9 cellular contexts compared by ENCODE assay signal in the genomic region with DNA sequence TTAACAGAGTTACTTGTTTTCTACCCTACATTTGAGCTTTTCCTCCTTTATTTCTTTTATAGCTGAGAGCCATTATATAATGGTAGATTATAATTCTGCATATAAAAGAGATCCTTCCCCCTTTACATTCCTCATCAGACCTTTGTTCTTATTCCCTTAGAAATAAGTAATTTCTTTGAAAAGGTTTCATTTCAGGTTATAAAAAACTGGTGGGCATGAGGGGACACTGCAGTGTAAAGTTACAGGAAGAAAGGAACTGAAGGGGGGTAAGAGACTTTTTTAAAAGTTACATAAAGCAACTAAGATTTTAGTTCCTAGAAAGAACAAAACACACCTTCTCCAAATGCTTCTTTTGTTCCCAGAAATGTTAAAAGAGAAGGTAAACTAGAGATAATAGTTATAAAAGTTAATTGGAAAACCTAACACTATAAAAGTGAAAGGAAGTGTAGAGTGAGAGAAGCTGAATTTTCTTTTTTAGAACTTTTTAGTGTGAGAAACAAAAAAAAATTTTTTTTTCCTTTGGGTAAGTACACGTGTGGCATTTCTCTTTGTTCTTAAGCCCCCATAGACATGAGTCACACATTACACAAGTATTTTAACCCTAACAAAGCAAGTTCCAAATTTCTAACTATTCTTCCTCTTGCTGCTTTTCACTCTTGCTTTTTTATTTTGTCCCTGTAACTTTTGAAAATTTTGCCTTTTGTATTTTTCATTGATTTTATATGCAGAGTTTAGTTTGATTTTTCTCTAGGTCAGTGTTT.
DNase-seq lines count a peak whose midpoint lies in the region; ATAC-seq and TF ChIP-seq lines count a peak whose summit lies in the region.
"Had no signal": no experiment of that assay in that cellular context is flagged by ENCODE, and none has a peak within 500 bp of the region (broad histone marks: within the 10 kb centered on the region; RNA-seq: fewer than 3 reads in every experiment).

No MANE protein-coding gene starts in this region.

- H3K36me3 ChIP-seq in mesodermal cell (ENCODE audit: control insufficient read depth, insufficient read depth, low read length), result peaks cover 38% of the 10 kb centered on the region

- H3K4me1 Mint-ChIP-seq in CD4-positive, alpha-beta T cell (ENCODE audit: low read depth), result peaks cover 52% of the 10 kb centered on the region
- H3K4me1 Mint-ChIP-seq in central memory CD8-positive, alpha-beta T cell, result peaks cover 16% of the 10 kb centered on the region

- intact Hi-C loops in CD4-positive, alpha-beta T cell (cut with DNase I, micrococcal nuclease), result no loop called here

- no peak for DNase-seq in CD4-positive, alpha-beta T cell
- DNase-seq in M059J (ENCODE audit: low read depth) (peak; percentile 43), NCI-H526 (lab: John Stamatoyannopoulos, UW) (no peak), SW 1271 (lab: John Stamatoyannopoulos, UW) (no peak)
- DNase-seq in central memory CD8-positive, alpha-beta T cell (ENCODE audit: low spot score in 2 of 2), result no peak
- no peak for DNase-seq in stimulated activated CD4-positive, alpha-beta T cell treated with anti-CD3 and anti-CD28 coated beads, Interleukin-2, amount 100 ng/mL, for 24 hours
- DNase-seq: effector CD8-positive, alpha-beta T cell had no signal

- CTCF ChIA-PET in CD4-positive, alpha-beta T cell (lab: Charles Lee), result interaction anchor here (1.0 kb wide), 1 partner anchor 9 kb away, joined by 3 read pairs; no protein-coding TSS in a partner anchor

- H3K4me3 ChIP-seq in mesodermal cell (ENCODE audit: extremely low read depth, insufficient read depth, low read length, poor library complexity, severe bottlenecking), result peak overlapping the region; percentile 14

- POLR2A ChIA-PET in CD4-positive, alpha-beta T cell (lab: Charles Lee), result interaction anchor here (0.5 to 0.9 kb wide), 3 partner anchors 138 to 1764 kb away, joined by 3 to 5 read pairs (median 4); a partner anchor contains a TSS

- TF ChIP-seq CTCF in CD4-positive, alpha-beta T cell (IDR thresholded peaks at IDR 0.05), result no peak

- peaks cover 48% of the 10 kb centered on the region for H3K36me3 Mint-ChIP-seq in CD4-positive, alpha-beta T cell (ENCODE audit: low read depth)
- H3K36me3 Mint-ChIP-seq in central memory CD8-positive, alpha-beta T cell (ENCODE audit: insufficient read depth), result peaks cover 14% of the 10 kb centered on the region

- H3K27ac ChIP-seq in CD4-positive, alpha-beta T cell (ENCODE audit: low read depth, low read length), result no peak overlapping the region
- peak overlapping the region; percentile 55 for H3K27ac ChIP-seq in mesodermal cell (ENCODE audit: low read depth, low read length, severe bottlenecking)

- ATAC-seq in CD4-positive, alpha-beta T cell (ENCODE audit: poor library complexity), result peak; percentile 31
- no peak for ATAC-seq in central memory CD8-positive, alpha-beta T cell (replicated peaks; ENCODE audit: extremely low read depth, poor library complexity, severe bottlenecking)
- ATAC-seq in HG03175 (IDR thresholded peaks at IDR 0.05; ENCODE audit: unreplicated experiment), result no peak

- H3K27ac Mint-ChIP-seq in CD4-positive, alpha-beta T cell, result peak overlapping the region; percentile 8
- H3K27ac Mint-ChIP-seq in central memory CD8-positive, alpha-beta T cell (ENCODE audit: low read depth), result peak overlapping the region; percentile 36

- H3K27me3 Mint-ChIP-seq in CD4-positive, alpha-beta T cell, result no peaks in the 10 kb centered on the region
- no peaks in the 10 kb centered on the region for H3K27me3 Mint-ChIP-seq in central memory CD8-positive, alpha-beta T cell

- H3K4me1 ChIP-seq in mesodermal cell (ENCODE audit: control insufficient read depth, insufficient read depth, low read length, poor library complexity, severe bottlenecking), result peaks cover 12% of the 10 kb centered on the region

- H3K9me3 Mint-ChIP-seq in CD4-positive, alpha-beta T cell, result no peaks in the 10 kb centered on the region
- no peaks in the 10 kb centered on the region for H3K9me3 Mint-ChIP-seq in central memory CD8-positive, alpha-beta T cell

- no peaks in the 10 kb centered on the region for H3K27me3 ChIP-seq in CD4-positive, alpha-beta T cell (ENCODE audit: control insufficient read depth, insufficient read depth, low read length)

- 0% methylated on average over 1 of the region's 1 CpG; no CpG with 5 or more reads in 1 of the 2 experiments for WGBS in mesodermal cell (ENCODE audit: insufficient coverage in 2 of 2), 2 experiments

- H3K4me3 Mint-ChIP-seq in CD4-positive, alpha-beta T cell, result peak overlapping the region; percentile 63
- H3K4me3 Mint-ChIP-seq in central memory CD8-positive, alpha-beta T cell, result peak overlapping the region; percentile 30

- no peaks in the 10 kb centered on the region for H3K9me3 ChIP-seq in CD4-positive, alpha-beta T cell (ENCODE audit: control insufficient read depth, low read length)
- no peaks in the 10 kb centered on the region for H3K9me3 ChIP-seq in mesodermal cell (ENCODE audit: control insufficient read depth, low read length)
